ENCODE assay signal across 8 cellular contexts in genomic region chr15:40565333-40566238, GRCh38. TPM values are rescaled to one million over a fixed set of nuclear protein-coding genes. Genes with fewer than 3 reads are reported as not detected.
A peak's percentile ranks its signal among the peaks of the same experiment; 100 is the strongest.
DNase-seq lines count a peak whose midpoint lies in the region; ATAC-seq and TF ChIP-seq lines count a peak whose summit lies in the region.

No MANE protein-coding gene starts in this region.

- in situ Hi-C loops in brain microvascular endothelial cell (cut with HindIII; ENCODE audit: low pct_ligation_motif_present, low sequenced_read_pairs) = no loop called here

- TF ChIP-seq CTCF in 22Rv1 (IDR thresholded peaks at IDR 0.05) (no peak), HFFc6 (IDR thresholded peaks at IDR 0.05) (no peak), brain microvascular endothelial cell (IDR thresholded peaks at IDR 0.05; ENCODE audit: low read depth, low read length, missing control alignments) (no peak), mesothelial cell of epicardium (IDR thresholded peaks at IDR 0.05; ENCODE audit: unreplicated experiment) (no peak)

- H3K4me3 ChIP-seq in brain microvascular endothelial cell (ENCODE audit: low read depth, low read length) = peak overlapping the region; percentile 92

- peak overlapping the region; percentile 98 for H3K27ac Mint-ChIP-seq in HFFc6
- peak overlapping the region; percentile 97 for H3K27ac Mint-ChIP-seq in mesothelial cell of epicardium

- H3K27me3 ChIP-seq in brain microvascular endothelial cell (replicated peaks) = no peaks in the 10 kb centered on the region

- peaks cover 4% of the 10 kb centered on the region for H3K36me3 ChIP-seq in brain microvascular endothelial cell (replicated peaks)

- H3K27ac ChIP-seq in 22Rv1 = peak overlapping the region; percentile 83
- H3K27ac ChIP-seq in brain microvascular endothelial cell = no peak overlapping the region

- DNase-seq in HFFc6 (no peak), brain microvascular endothelial cell (no peak), mesothelial cell of epicardium (ENCODE audit: low spot score in 2 of 2, unreplicated experiment in 2 of 2) (peak in 1 of 2 experiments; percentile 31), NCI-H128 (lab: John Stamatoyannopoulos, UW; ENCODE audit: unreplicated experiment) (no peak)
- DNase-seq in stimulated activated CD4-positive, alpha-beta T cell treated with anti-CD3 and anti-CD28 coated beads, Interleukin-12 subunit alpha, Interleukin-12 subunit beta, amount 100 ng/mL, for 4 hours = no peak

- no peak for ATAC-seq in GM21360 (IDR thresholded peaks at IDR 0.05; ENCODE audit: unreplicated experiment)
- ATAC-seq in GM18873 (IDR thresholded peaks at IDR 0.05; ENCODE audit: low FRiP score, unreplicated experiment) = no peak

- H3K9me3 Mint-ChIP-seq in HFFc6 = no peaks in the 10 kb centered on the region
- H3K9me3 Mint-ChIP-seq in mesothelial cell of epicardium = no peaks in the 10 kb centered on the region

- H3K4me1 Mint-ChIP-seq in HFFc6 (ENCODE audit: low read depth) (peaks cover 39% of the 10 kb centered on the region), mesothelial cell of epicardium (peaks cover 30% of the 10 kb centered on the region)

- peak overlapping the region; percentile 98 for H3K4me3 Mint-ChIP-seq in HFFc6
- H3K4me3 Mint-ChIP-seq in mesothelial cell of epicardium = peak overlapping the region; percentile 92

- H3K27me3 Mint-ChIP-seq in HFFc6 (ENCODE audit: insufficient read depth) (peaks cover 6% of the 10 kb centered on the region), mesothelial cell of epicardium (ENCODE audit: low read depth) (no peaks in the 10 kb centered on the region)

- H3K36me3 Mint-ChIP-seq in HFFc6 (ENCODE audit: low read depth) (no peaks in the 10 kb centered on the region), mesothelial cell of epicardium (peaks cover 8% of the 10 kb centered on the region)

RNA-seq across cellular contexts. Expression of gene CCDC32, which starts 0.7 kb away (rescaled TPM):
- total RNA-seq in HFFc6 (2021; fragmentation: NEBNext Ultra II Directional; extraction: Animal tissue kit (Norgen Biotek cat#: 25700)) = 10 to 100 TPM; 17.6 to 21.4 (median 20.5) TPM
- total RNA-seq in mesothelial cell of epicardium = 27.2 to 30.1 TPM (median 28.8 TPM) in 3 replicates

RNA-seq across cellular contexts. Expression of gene RPUSD2, which starts 3.5 kb away (rescaled TPM):
- 10 to 100 TPM; 10.3 to 13.7 (median 11.9) TPM for total RNA-seq in HFFc6 (2021; fragmentation: NEBNext Ultra II Directional; extraction: Animal tissue kit (Norgen Biotek cat#: 25700))
- 11.9 to 14.5 TPM (median 13.0 TPM) in 3 replicates for total RNA-seq in mesothelial cell of epicardium

RNA-seq across cellular contexts. Expression of gene KNL1, which starts 28.5 kb away (rescaled TPM):
- total RNA-seq in HFFc6 (2021; fragmentation: NEBNext Ultra II Directional; extraction: Animal tissue kit (Norgen Biotek cat#: 25700)) = 10 to 100 TPM in 5 of 6 experiments, 1 to 10 TPM in 1; 8.9 to 26.8 (median 20.0) TPM
- 7.4 to 9.3 TPM (median 8.8 TPM) in 3 replicates for total RNA-seq in mesothelial cell of epicardium
